In the genomic region with DNA sequence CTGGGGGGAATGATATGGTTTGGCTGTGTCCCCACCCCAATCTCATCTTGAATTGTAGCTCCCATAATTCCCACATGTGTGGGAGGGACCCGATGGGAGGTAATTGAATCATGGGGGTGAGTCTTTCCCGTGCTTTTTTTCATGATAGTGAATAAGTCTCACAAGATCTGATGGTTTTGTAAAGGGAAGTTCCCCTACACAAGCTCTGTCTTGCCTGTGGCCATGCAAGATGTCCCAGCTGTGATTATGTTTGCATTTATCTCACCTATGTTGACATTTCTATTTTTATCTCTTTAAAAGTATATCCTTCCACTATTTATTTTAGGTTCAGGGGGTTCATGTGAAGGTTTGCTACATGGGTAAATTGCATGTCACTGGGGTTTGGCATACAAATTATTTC, we compare ENCODE assay signal across 28 cellular contexts.
"Had no signal": no experiment of that assay in that cellular context is flagged by ENCODE, and none has a peak within 500 bp of the region (broad histone marks: within the 10 kb centered on the region; RNA-seq: fewer than 3 reads in every experiment).

No MANE protein-coding gene starts in this region.

- H3K4me3 Mint-ChIP-seq: naive thymus-derived CD8-positive, alpha-beta T cell; natural killer cell treated with Interleukin-12 subunit alpha and Interleukin-12 subunit beta and Interleukin-15 and Interleukin-18, amount 100 ng/mL, for 72 hours; nephron progenitor cell; neural crest cell; stimulated activated effector memory CD8-positive, alpha-beta T cell treated with anti-CD3 and anti-CD28 coated beads, Interleukin-12 subunit alpha, Interleukin-12 subunit beta, amount 100 ng/mL, for 72 hours; stimulated activated naive B cell treated with anti-CD40 and anti-IgM and Interleukin-4, amounts not matched to agents 10 μg/mL and 1 μg/mL and 100 μg/mL, for 72 hours; stimulated activated naive CD8-positive, alpha-beta T cell treated with anti-CD3 and anti-CD28 coated beads, Interleukin-15, Interleukin-2, amounts not matched to agents 100 ng/mL and 50 ng/mL, for 24 hours had no signal

- H3K4me3 ChIP-seq: ovary, psoas muscle, right lobe of liver, sigmoid colon, stomach, thoracic aorta, thyroid gland, tibial nerve, upper lobe of left lung, vagina had no signal

- H3K79me2 ChIP-seq: parathyroid adenoma had no signal

- H3K27me3 Mint-ChIP-seq: natural killer cell treated with Interleukin-12 subunit alpha and Interleukin-12 subunit beta and Interleukin-15 and Interleukin-18, amount 100 ng/mL, for 72 hours; progenitor cell of endocrine pancreas; stimulated activated naive B cell treated with anti-CD40 and anti-IgM and Interleukin-4, amounts not matched to agents 10 μg/mL and 1 μg/mL and 100 μg/mL, for 72 hours had no signal

- H3K9ac ChIP-seq: parathyroid adenoma had no signal

- DNase-seq: naive thymus-derived CD8-positive, alpha-beta T cell; nephron progenitor cell; occipital lobe; ovary; psoas muscle; right cardiac atrium; right lobe of liver; sigmoid colon; small intestine; stimulated activated CD4-positive, alpha-beta T cell treated with anti-CD3 and anti-CD28 coated beads, Interleukin-15, amount 100 ng/mL, for 24 hours; stimulated activated CD4-positive, alpha-beta T cell treated with anti-CD3 and anti-CD28 coated beads, Interleukin-2, amount 100 ng/mL, for 24 hours; stimulated activated CD4-positive, alpha-beta T cell treated with anti-CD3 and anti-CD28 coated beads, Interleukin-2, amount 100 ng/mL, for 48 hours; stimulated activated CD4-positive, alpha-beta T cell treated with anti-CD3 and anti-CD28 coated beads, Interleukin-4, amount 100 ng/mL, for 24 hours; stimulated activated naive B cell treated with anti-CD40 and anti-IgM and Interleukin-4, amounts not matched to agents 10 μg/mL and 1 μg/mL and 100 μg/mL, for 72 hours; stimulated activated naive CD4-positive, alpha-beta T cell treated with Interleukin-2 at 50 U/mL for 16 hours; stomach; thyroid gland; trophoblast cell; upper lobe of left lung had no signal

- ATAC-seq: naive thymus-derived CD8-positive, alpha-beta T cell; natural killer cell treated with Interleukin-12 subunit alpha and Interleukin-12 subunit beta and Interleukin-15 and Interleukin-18, amount 100 ng/mL, for 72 hours; psoas muscle; right cardiac atrium; right lobe of liver; stimulated activated effector memory CD8-positive, alpha-beta T cell treated with anti-CD3 and anti-CD28 coated beads, Interleukin-12 subunit alpha, Interleukin-12 subunit beta, amount 100 ng/mL, for 72 hours; stimulated activated naive B cell treated with anti-CD40 and anti-IgM and Interleukin-4, amounts not matched to agents 10 μg/mL and 1 μg/mL and 100 μg/mL, for 72 hours had no signal

- H3K36me3 ChIP-seq: ovary, right lobe of liver, sigmoid colon, stomach, thoracic aorta, thyroid gland, tibial nerve, upper lobe of left lung, vagina had no signal

- H3K27ac Mint-ChIP-seq: naive thymus-derived CD8-positive, alpha-beta T cell; natural killer cell treated with Interleukin-12 subunit alpha and Interleukin-12 subunit beta and Interleukin-15 and Interleukin-18, amount 100 ng/mL, for 72 hours; nephron progenitor cell; progenitor cell of endocrine pancreas; stimulated activated effector memory CD8-positive, alpha-beta T cell treated with anti-CD3 and anti-CD28 coated beads, Interleukin-12 subunit alpha, Interleukin-12 subunit beta, amount 100 ng/mL, for 72 hours; stimulated activated naive B cell treated with anti-CD40 and anti-IgM and Interleukin-4, amounts not matched to agents 10 μg/mL and 1 μg/mL and 100 μg/mL, for 72 hours; stimulated activated naive CD8-positive, alpha-beta T cell treated with anti-CD3 and anti-CD28 coated beads, Interleukin-15, Interleukin-2, amounts not matched to agents 100 ng/mL and 50 ng/mL, for 24 hours had no signal

- H3K4me1 Mint-ChIP-seq: naive thymus-derived CD8-positive, alpha-beta T cell; nephron progenitor cell; neural crest cell; stimulated activated effector memory CD8-positive, alpha-beta T cell treated with anti-CD3 and anti-CD28 coated beads, Interleukin-12 subunit alpha, Interleukin-12 subunit beta, amount 100 ng/mL, for 72 hours; stimulated activated naive B cell treated with anti-CD40 and anti-IgM and Interleukin-4, amounts not matched to agents 10 μg/mL and 1 μg/mL and 100 μg/mL, for 72 hours had no signal

- H3K36me3 Mint-ChIP-seq: stimulated activated effector memory CD8-positive, alpha-beta T cell treated with anti-CD3 and anti-CD28 coated beads, Interleukin-12 subunit alpha, Interleukin-12 subunit beta, amount 100 ng/mL, for 72 hours; stimulated activated naive B cell treated with anti-CD40 and anti-IgM and Interleukin-4, amounts not matched to agents 10 μg/mL and 1 μg/mL and 100 μg/mL, for 72 hours had no signal

- H3K4me1 ChIP-seq: parathyroid adenoma, psoas muscle, right lobe of liver, sigmoid colon, stomach, thyroid gland, tibial nerve, upper lobe of left lung had no signal

- H3K9me3 ChIP-seq: ovary, right lobe of liver, thoracic aorta, thyroid gland, vagina had no signal

- H2AFZ ChIP-seq: parathyroid adenoma had no signal

- H3K27me3 ChIP-seq: ovary, right lobe of liver, sigmoid colon, stomach, thyroid gland, tibial nerve, upper lobe of left lung, vagina had no signal

- H3K27ac ChIP-seq: ovary, parathyroid adenoma, psoas muscle, right lobe of liver, sigmoid colon, stomach, thoracic aorta, thyroid gland, tibial nerve, upper lobe of left lung, vagina had no signal
